Comparison of ENCODE assay signal across 18 cellular contexts in genomic region chr9:4116091-4116581, GRCh38.
DNase-seq lines count a peak whose midpoint lies in the region; ATAC-seq, FAIRE-seq and TF ChIP-seq lines count a peak whose summit lies in the region.
"Had no signal": no experiment of that assay in that cellular context is flagged by ENCODE, and none has a peak within 500 bp of the region (broad histone marks: within the 10 kb centered on the region; RNA-seq: fewer than 3 reads in every experiment).

No MANE protein-coding gene starts in this region.

- DNase-seq in astrocyte of the spinal cord (ENCODE audit: low read depth, low spot score) (peak; percentile 42), hepatic stellate cell (ENCODE audit: low spot score) (peak; percentile 25), pons (ENCODE audit: low spot score) (peak; percentile 10), NCI-H345 treated with DMSO at 0.1 percent for 48 hours (lab: John Stamatoyannopoulos, UW; ENCODE audit: unreplicated experiment) (no peak), NCI-H128 (lab: John Stamatoyannopoulos, UW; ENCODE audit: unreplicated experiment) (no peak)
- DNase-seq: activated CD8-positive, alpha-beta memory T cell treated with anti-CD3 and anti-CD28 coated beads, Interleukin-2, amount 50 U/mL, for 48 hours; brain microvascular endothelial cell; mammary epithelial cell; natural killer cell; NCI-H1930; NCI-H524 treated with DMSO at 0.1 percent for 48 hours; SJCRH30; stimulated activated CD4-positive, alpha-beta T cell treated with anti-CD3 and anti-CD28 coated beads, Interleukin-2, amount 100 ng/mL, for 48 hours; T-helper 9 cell had no signal

- ATAC-seq in GM18870 (IDR thresholded peaks at IDR 0.05; ENCODE audit: unreplicated experiment) (no peak), GM21447 (IDR thresholded peaks at IDR 0.05; ENCODE audit: unreplicated experiment) (no peak)
- ATAC-seq: HCT116, natural killer cell had no signal

- peak; percentile 51 for FAIRE-seq in G401.6 (lab: Jason Lieb, UNC)

- no peak overlapping the region for H3K4me3 ChIP-seq in astrocyte of the spinal cord (ENCODE audit: low read depth, low read length)
- H3K4me3 ChIP-seq: SJCRH30 had no signal

- in situ Hi-C loops in astrocyte of the spinal cord (cut with HindIII; ENCODE audit: low sequenced_read_pairs) = no loop called here

- no peak for TF ChIP-seq CTCF in astrocyte of the spinal cord (IDR thresholded peaks at IDR 0.05; ENCODE audit: low read depth, low read length)

Comparison
In these comparisons a context has a peak if more than half of its experiments do, and no peak if none do; other contexts are left out.
1. DNase-seq: peak in astrocyte of the spinal cord (single experiment), hepatic stellate cell (single experiment) and pons (single experiment); none in NCI-H345 treated with DMSO at 0.1 percent for 48 hours (single experiment) and NCI-H128 (single experiment).